Comparison of ENCODE assay signal across 25 cellular contexts in genomic region chr1:55707196-55707595, GRCh38.
"Had no signal": no experiment of that assay in that cellular context is flagged by ENCODE, and none has a peak within 500 bp of the region (broad histone marks: within the 10 kb centered on the region; RNA-seq: fewer than 3 reads in every experiment).

No MANE protein-coding gene starts in this region.

- H3K4me2 ChIP-seq: KMS-11 had no signal

- DNase-seq: activated CD4-positive, alpha-beta T cell treated with anti-CD3 and anti-CD28 coated beads, Interleukin-2, amount 50 U/mL, for 1 hour; activated CD4-positive, CD25-positive, alpha-beta regulatory T cell; activated CD8-positive, alpha-beta memory T cell treated with anti-CD3 and anti-CD28 coated beads, Interleukin-2, amount 50 U/mL, for 4 hours; activated CD8-positive, alpha-beta T cell treated with anti-CD3 and anti-CD28 coated beads for 36 hours; activated naive CD4-positive, alpha-beta T cell treated with anti-CD3 and anti-CD28 coated beads, Interleukin-2, amount 50 U/mL, for 16 hours; activated naive CD8-positive, alpha-beta T cell treated with anti-CD3 and anti-CD28 coated beads, Interleukin-2, amount 10 ng/mL, durations not matched to agents 7 days and 5 days; activated T-cell treated with anti-CD3 and anti-CD28 coated beads, Interleukin-2, amount 50 U/mL, for 72 hours; adrenal gland; anterior cingulate cortex; cerebellar nuclear complex; NCI-H1092 treated with DMSO at 0.1 percent for 48 hours; NCI-H1417 treated with DMSO at 0.1 percent for 48 hours; NCI-H1694; NCI-H2029; NCI-H2107; NCI-H2171 treated with DMSO at 0.1 percent for 48 hours; NCI-H226; NCI-H510A treated with DMSO at 0.1 percent for 48 hours; NCI-H748 treated with DMSO at 0.1 percent for 48 hours; SIG-M5; T-cell; T-helper 2 cell; T1000 had no signal

- H3K4me3 ChIP-seq: adrenal gland had no signal

- H3K36me3 ChIP-seq: adrenal gland had no signal

- H3K27ac ChIP-seq: adrenal gland, KMS-11 had no signal

- FAIRE-seq: TTC549 had no signal

- H3K27me3 ChIP-seq: adrenal gland had no signal

- H3K9me3 ChIP-seq: adrenal gland had no signal

- H3K4me1 ChIP-seq: adrenal gland had no signal

- H3K9ac ChIP-seq: KMS-11 had no signal
